9 cellular contexts compared by ENCODE assay signal in genomic region chr12:112130461-112130998, GRCh38. TPM values are rescaled to one million over a fixed set of nuclear protein-coding genes. Genes with fewer than 3 reads are reported as not detected.
DNase-seq lines count a peak whose midpoint lies in the region; ATAC-seq and TF ChIP-seq lines count a peak whose summit lies in the region.
"Had no signal": no experiment of that assay in that cellular context is flagged by ENCODE, and none has a peak within 500 bp of the region (broad histone marks: within the 10 kb centered on the region; RNA-seq: fewer than 3 reads in every experiment).

No MANE protein-coding gene starts in this region.

- TF ChIP-seq POLR2A in spleen (IDR thresholded peaks at IDR 0.05): no peak

- H3K9me3 ChIP-seq in HEK293 (ENCODE audit: control insufficient read depth, insufficient read depth, low read depth, low read length) (no peaks in the 10 kb centered on the region), PC-3 (ENCODE audit: low read length) (no peaks in the 10 kb centered on the region), spleen (no peaks in the 10 kb centered on the region)

- H3K79me2 ChIP-seq in PC-3 (ENCODE audit: low read length): peaks cover 49% of the 10 kb centered on the region

- DNase-seq in GDM1 (lab: John Stamatoyannopoulos, UW) (peak; percentile 29), PC-3 (no peak), fibroblast of gingiva (ENCODE audit: low read depth) (peak; percentile 26), spleen (no peak), NCI-H2196 (lab: John Stamatoyannopoulos, UW; ENCODE audit: unreplicated experiment) (no peak), iPS-NIHi11 (ENCODE audit: low spot score) (no peak), posterior cingulate gyrus (no peak)
- DNase-seq: left cardiac atrium had no signal

- H3K4me2 ChIP-seq in PC-3 (ENCODE audit: low read length): peak overlapping the region; percentile 56

- H2AFZ ChIP-seq in PC-3 (ENCODE audit: low read length): peak overlapping the region; percentile 44; the same call in 1 of the 2 replicates

- no peak overlapping the region for H3K27ac ChIP-seq in HEK293 (ENCODE audit: extremely low read depth, low read depth, low read length)
- peak overlapping the region; percentile 35 for H3K27ac ChIP-seq in PC-3 (ENCODE audit: low read length)
- H3K27ac ChIP-seq in spleen: peak overlapping the region; percentile 63 to 98 (median 93)

- H3K9ac ChIP-seq in PC-3 (ENCODE audit: low read length): no peak overlapping the region

- no TSS peak for BruUV-seq in PC-3 (replicated peaks; lab: Mats Ljungman, UMichigan)

- intact Hi-C loops in PC-3 (cut with micrococcal nuclease) (no loop called here), spleen (cut with DNase I; ENCODE audit: low total_unique reads) (no loop called here), posterior cingulate gyrus (cut with DNase I) (no loop called here)

- no peaks in the 10 kb centered on the region for H4K20me1 ChIP-seq in PC-3 (ENCODE audit: low read length)

- CTCF ChIA-PET in HEK293 (lab: Yijun Ruan, JAX) (no interaction called here), PC-3 (lab: Charles Lee) (interaction anchor here (0.6 kb wide), 1 partner anchor 13 kb away, joined by 3 read pairs; no protein-coding TSS in a partner anchor)

- H3F3A ChIP-seq in PC-3 (ENCODE audit: low read length, unreplicated experiment): no peaks in the 10 kb centered on the region

- no peaks in the 10 kb centered on the region for H3K4me1 ChIP-seq in HEK293 (ENCODE audit: control insufficient read depth, insufficient read depth, low read length)
- H3K4me1 ChIP-seq in PC-3 (ENCODE audit: insufficient read depth, low read length): peaks cover 20% of the 10 kb centered on the region
- H3K4me1 ChIP-seq in spleen: peaks cover 35 to 90% (median 75%) of the 10 kb centered on the region in 6 donors

- WGBS in spleen, 5 donors: 0 to 2% (median 0%) methylated on average over 2 of the region's 2 CpGs

- H3K27me3 ChIP-seq in PC-3 (ENCODE audit: low read length) (no peaks in the 10 kb centered on the region), spleen (replicated peaks in 1 of 7) (no peaks in the 10 kb centered on the region)

- ATAC-seq in PC-3: 0 out of 2 replicates have a peak, but pooled peaks have one; percentile 7

- H3K36me3 ChIP-seq in HEK293 (ENCODE audit: control insufficient read depth in 2 of 2, insufficient read depth in 1 of 2, low read length in 2 of 2) (peaks cover 12 to 34% of the 10 kb centered on the region in 2 experiments; a peak in 2 of 3 replicates), PC-3 (ENCODE audit: low read depth, low read length) (peaks cover 6% of the 10 kb centered on the region), spleen (peaks cover 4 to 41% (median 13%) of the 10 kb centered on the region in 6 donors)

- no peak overlapping the region for H3K4me3 ChIP-seq in HEK293 (ENCODE audit: low read depth, low read length)
- H3K4me3 ChIP-seq in PC-3 (ENCODE audit: low read length): no peak overlapping the region
- H3K4me3 ChIP-seq in spleen: peak overlapping the region in 6 of 8 donors; percentile 9 to 57 (median 16)

- POLR2A ChIA-PET in HEK293 (lab: Yijun Ruan, JAX): no interaction called here
- POLR2A ChIA-PET in PC-3 (lab: Charles Lee; ENCODE audit: unreplicated experiment): interaction anchor here (1.0 kb wide), 1 partner anchor 9 kb away, joined by 5 read pairs; no protein-coding TSS in a partner anchor

- H3K9me2 ChIP-seq in PC-3 (replicated peaks; ENCODE audit: low read length): no peaks in the 10 kb centered on the region

- TF ChIP-seq CTCF in HEK293 (tag by site-specific recombination; IDR thresholded peaks at IDR 0.05): no peak
- TF ChIP-seq CTCF in PC-3 (conservative IDR thresholded peaks at IDR 0.05; ENCODE audit: low read depth, low read length): no peak
- TF ChIP-seq CTCF in spleen (IDR thresholded peaks at IDR 0.05 in 8 of 11, conservative IDR thresholded peaks at IDR 0.05 in 3 of 11): no peak

TF ChIP-seq in HEK293, 187 proteins besides CTCF, POLR2A, EP300 and RAD21:
- TF ChIP-seq, protein P1, sequence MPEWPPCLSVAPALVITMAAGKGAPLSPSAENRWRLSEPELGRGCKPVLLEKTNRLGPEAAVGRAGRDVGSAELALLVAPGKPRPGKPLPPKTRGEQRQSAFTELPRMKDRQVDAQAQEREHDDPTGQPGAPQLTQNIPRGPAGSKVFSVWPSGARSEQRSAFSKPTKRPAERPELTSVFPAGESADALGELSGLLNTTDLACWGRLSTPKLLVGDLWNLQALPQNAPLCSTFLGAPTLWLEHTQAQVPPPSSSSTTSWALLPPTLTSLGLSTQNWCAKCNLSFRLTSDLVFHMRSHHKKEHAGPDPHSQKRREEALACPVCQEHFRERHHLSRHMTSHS (tag by site-specific recombination; IDR thresholded peaks at IDR 0.05): no peak
- TF ChIP-seq ZNF398 (tag by site-specific recombination; IDR thresholded peaks at IDR 0.05) (no peak), ZNF707 (tag by site-specific recombination; IDR thresholded peaks at IDR 0.05) (no peak), ZNF132 (tag by site-specific recombination; IDR thresholded peaks at IDR 0.05; ENCODE audit: borderline replicate concordance) (no peak), SP3 (tag by site-specific recombination; IDR thresholded peaks at IDR 0.05) (no peak), ZNF311 (tag by site-specific recombination; IDR thresholded peaks at IDR 0.05; ENCODE audit: borderline replicate concordance) (no peak), ZNF521 (tag by site-specific recombination; IDR thresholded peaks at IDR 0.05) (no peak), ZNF658 (tag by site-specific recombination; IDR thresholded peaks at IDR 0.05) (no peak), ZNF596 (tag by site-specific recombination; IDR thresholded peaks at IDR 0.05) (no peak), ZNF660 (tag by site-specific recombination; IDR thresholded peaks at IDR 0.05) (0 out of 2 replicates have a peak, but pooled peaks have one; percentile 15), PRDM1 (tag by site-specific recombination; IDR thresholded peaks at IDR 0.05) (peak; percentile 59; the same call in 1 of the 2 replicates), ZNF211 (tag by site-specific recombination; IDR thresholded peaks at IDR 0.05; ENCODE audit: low read depth) (no peak)
- TF ChIP-seq, protein P2, sequence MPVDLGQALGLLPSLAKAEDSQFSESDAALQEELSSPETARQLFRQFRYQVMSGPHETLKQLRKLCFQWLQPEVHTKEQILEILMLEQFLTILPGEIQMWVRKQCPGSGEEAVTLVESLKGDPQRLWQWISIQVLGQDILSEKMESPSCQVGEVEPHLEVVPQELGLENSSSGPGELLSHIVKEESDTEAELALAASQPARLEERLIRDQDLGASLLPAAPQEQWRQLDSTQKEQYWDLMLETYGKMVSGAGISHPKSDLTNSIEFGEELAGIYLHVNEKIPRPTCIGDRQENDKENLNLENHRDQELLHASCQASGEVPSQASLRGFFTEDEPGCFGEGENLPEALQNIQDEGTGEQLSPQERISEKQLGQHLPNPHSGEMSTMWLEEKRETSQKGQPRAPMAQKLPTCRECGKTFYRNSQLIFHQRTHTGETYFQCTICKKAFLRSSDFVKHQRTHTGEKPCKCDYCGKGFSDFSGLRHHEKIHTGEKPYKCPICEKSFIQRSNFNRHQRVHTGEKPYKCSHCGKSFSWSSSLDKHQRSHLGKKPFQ (tag by site-specific recombination; IDR thresholded peaks at IDR 0.05): no peak

RNA-seq across cellular contexts. Expression of gene TRAFD1, which starts 5.2 kb away (rescaled TPM):
- total RNA-seq in PC-3 (2014; rRNA removed) (33.9 and 34.1 TPM in 2 replicates), spleen (10 to 100 TPM; 47.3 to 63.4 (median 54.8) TPM)
- 10 to 100 TPM; 18.6 to 31.2 (median 19.2) TPM for polyA plus RNA-seq in spleen

RNA-seq across cellular contexts. Expression of gene NAA25, which starts 21.9 kb away (rescaled TPM):
- total RNA-seq in PC-3 (2014; rRNA removed) (33.3 and 36.6 TPM in 2 replicates), spleen (10 to 100 TPM; 25.6 to 40.3 (median 29.8) TPM)
- 1 to 10 TPM; 4.3 to 5.9 (median 5.3) TPM for polyA plus RNA-seq in spleen

Comparison
In these comparisons a context has a peak if more than half of its experiments do, and no peak if none do; other contexts are left out.
1. DNase-seq: peak in GDM1 (single experiment) and fibroblast of gingiva (single experiment); none in PC-3 (single experiment), spleen (single experiment), NCI-H2196 (single experiment), iPS-NIHi11 (single experiment) and posterior cingulate gyrus (0 of 10).
2. H3K4me3 ChIP-seq: peak in spleen (6 of 8); none in HEK293 (single experiment) and PC-3 (single experiment).